ENCODE assay signal across 13 cellular contexts in the genomic region with DNA sequence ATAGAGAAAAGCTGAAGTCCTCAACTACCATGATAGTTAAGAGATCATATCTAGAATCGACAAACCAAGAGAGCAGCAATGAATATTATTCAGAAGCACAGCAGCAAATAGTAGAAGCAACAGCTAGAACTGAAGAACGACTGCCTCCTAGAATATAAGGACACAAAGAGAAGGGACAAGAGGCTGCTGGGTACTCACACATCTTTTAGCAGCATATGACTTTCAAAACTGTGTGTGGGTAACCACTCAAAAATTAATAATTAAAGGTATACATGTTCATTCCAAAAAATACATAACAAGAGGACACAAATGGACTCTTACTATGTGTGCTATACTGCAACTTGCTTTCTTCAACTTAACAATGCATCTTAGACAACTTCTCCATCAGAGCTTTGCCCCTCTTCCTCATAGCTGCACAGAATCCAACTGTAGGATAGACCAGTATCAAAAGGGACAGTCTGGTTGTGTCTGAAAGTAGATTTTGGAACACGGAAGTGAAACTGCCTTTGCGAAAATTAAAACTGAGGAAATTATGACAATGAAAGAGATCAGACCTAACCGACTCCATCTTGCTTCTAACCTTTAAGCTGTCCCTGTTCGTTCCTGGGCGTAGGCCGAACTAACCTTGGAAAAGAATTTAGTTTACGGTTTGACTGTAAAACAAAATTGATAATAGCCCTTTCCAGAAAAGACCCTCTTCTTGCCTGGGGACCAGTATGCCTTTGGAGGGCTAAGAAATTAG.
DNase-seq lines count a peak whose midpoint lies in the region; ATAC-seq lines count a peak whose summit lies in the region.
"Had no signal": no experiment of that assay in that cellular context is flagged by ENCODE, and none has a peak within 500 bp of the region (broad histone marks: within the 10 kb centered on the region; RNA-seq: fewer than 3 reads in every experiment).

No MANE protein-coding gene starts in this region.

- DNase-seq in activated naive CD4-positive, alpha-beta T cell treated with anti-CD3 and anti-CD28 coated beads, Interleukin-2, amount 50 U/mL, for 72 hours (ENCODE audit: low spot score in 2 of 2): no peak
- no peak for DNase-seq in T-helper 17 cell
- no peak for DNase-seq in stimulated activated naive B cell treated with anti-CD40 and anti-IgM and Interleukin-4, amounts not matched to agents 10 μg/mL and 1 μg/mL and 100 μg/mL, for 72 hours
- no peak for DNase-seq in stimulated activated CD8-positive, alpha-beta memory T cell treated with anti-CD3 and anti-CD28 coated beads, Interleukin-4, amount 100 ng/mL, for 48 hours
- no peak for DNase-seq in COR-L47 (lab: John Stamatoyannopoulos, UW)
- no peak for DNase-seq in NCI-H2081 (lab: John Stamatoyannopoulos, UW)
- DNase-seq: amniotic stem cell; cortex of kidney; midbrain; RPMI8226; stimulated activated CD4-positive, alpha-beta T cell treated with anti-CD3 and anti-CD28 coated beads, Interleukin-12 subunit alpha, Interleukin-12 subunit beta, amount 100 ng/mL, for 4 hours had no signal

- H3K27me3 Mint-ChIP-seq in activated naive CD4-positive, alpha-beta T cell treated with anti-CD3 and anti-CD28 coated beads, Interleukin-2, amount 50 U/mL, for 24 hours: no peaks in the 10 kb centered on the region
- H3K27me3 Mint-ChIP-seq in T-helper 17 cell: no peaks in the 10 kb centered on the region
- H3K27me3 Mint-ChIP-seq in stimulated activated naive B cell treated with anti-CD40 and anti-IgM and Interleukin-4, amounts not matched to agents 10 μg/mL and 1 μg/mL and 100 μg/mL, for 72 hours: no peaks in the 10 kb centered on the region

- H3K4me3 Mint-ChIP-seq in activated naive CD4-positive, alpha-beta T cell treated with anti-CD3 and anti-CD28 coated beads, Interleukin-2, amount 50 U/mL, for 24 hours: no peak overlapping the region
- H3K4me3 Mint-ChIP-seq in T-helper 17 cell: peak overlapping the region; percentile 83
- no peak overlapping the region for H3K4me3 Mint-ChIP-seq in stimulated activated naive B cell treated with anti-CD40 and anti-IgM and Interleukin-4, amounts not matched to agents 10 μg/mL and 1 μg/mL and 100 μg/mL, for 72 hours

- no peaks in the 10 kb centered on the region for H3K9me3 Mint-ChIP-seq in activated naive CD4-positive, alpha-beta T cell treated with anti-CD3 and anti-CD28 coated beads, Interleukin-2, amount 50 U/mL, for 24 hours
- no peaks in the 10 kb centered on the region for H3K9me3 Mint-ChIP-seq in activated naive CD4-positive, alpha-beta T cell treated with anti-CD3 and anti-CD28 coated beads, Interleukin-2, amount 50 U/mL, for 72 hours
- H3K9me3 Mint-ChIP-seq in stimulated activated naive B cell treated with anti-CD40 and anti-IgM and Interleukin-4, amounts not matched to agents 10 μg/mL and 1 μg/mL and 100 μg/mL, for 72 hours: no peaks in the 10 kb centered on the region

- peak overlapping the region; percentile 82 for H3K27ac Mint-ChIP-seq in activated naive CD4-positive, alpha-beta T cell treated with anti-CD3 and anti-CD28 coated beads, Interleukin-2, amount 50 U/mL, for 24 hours
- H3K27ac Mint-ChIP-seq in activated naive CD4-positive, alpha-beta T cell treated with anti-CD3 and anti-CD28 coated beads, Interleukin-2, amount 50 U/mL, for 72 hours: peak overlapping the region in 1 of 2 donors; percentile 14
- H3K27ac Mint-ChIP-seq in T-helper 17 cell: peak overlapping the region; percentile 87
- no peak overlapping the region for H3K27ac Mint-ChIP-seq in stimulated activated naive B cell treated with anti-CD40 and anti-IgM and Interleukin-4, amounts not matched to agents 10 μg/mL and 1 μg/mL and 100 μg/mL, for 72 hours

- H3K36me3 Mint-ChIP-seq in activated naive CD4-positive, alpha-beta T cell treated with anti-CD3 and anti-CD28 coated beads, Interleukin-2, amount 50 U/mL, for 24 hours: peaks cover 4% of the 10 kb centered on the region
- no peaks in the 10 kb centered on the region for H3K36me3 Mint-ChIP-seq in activated naive CD4-positive, alpha-beta T cell treated with anti-CD3 and anti-CD28 coated beads, Interleukin-2, amount 50 U/mL, for 72 hours
- no peaks in the 10 kb centered on the region for H3K36me3 Mint-ChIP-seq in T-helper 17 cell (ENCODE audit: low read depth)
- peaks cover 6 to 11% of the 10 kb centered on the region in 2 donors for H3K36me3 Mint-ChIP-seq in stimulated activated naive B cell treated with anti-CD40 and anti-IgM and Interleukin-4, amounts not matched to agents 10 μg/mL and 1 μg/mL and 100 μg/mL, for 72 hours

- H3K4me1 Mint-ChIP-seq in activated naive CD4-positive, alpha-beta T cell treated with anti-CD3 and anti-CD28 coated beads, Interleukin-2, amount 50 U/mL, for 24 hours: peaks cover 76% of the 10 kb centered on the region
- H3K4me1 Mint-ChIP-seq in T-helper 17 cell: peaks cover 40% of the 10 kb centered on the region
- peaks cover 13 to 50% of the 10 kb centered on the region in 2 donors for H3K4me1 Mint-ChIP-seq in stimulated activated naive B cell treated with anti-CD40 and anti-IgM and Interleukin-4, amounts not matched to agents 10 μg/mL and 1 μg/mL and 100 μg/mL, for 72 hours

- no peak for ATAC-seq in activated naive CD4-positive, alpha-beta T cell treated with anti-CD3 and anti-CD28 coated beads, Interleukin-2, amount 50 U/mL, for 72 hours
- ATAC-seq in HG03139 (IDR thresholded peaks at IDR 0.05; ENCODE audit: unreplicated experiment) (peak; percentile 58), T-helper 17 cell (no peak)
- ATAC-seq in stimulated activated naive B cell treated with anti-CD40 and anti-IgM and Interleukin-4, amounts not matched to agents 10 μg/mL and 1 μg/mL and 100 μg/mL, for 72 hours (replicated peaks): peak; percentile 17 to 21

- no peaks in the 10 kb centered on the region for H3K9me3 ChIP-seq in T-helper 17 cell (ENCODE audit: control insufficient read depth, low read length, poor library complexity, severe bottlenecking)

Comparison
In these comparisons a context has a peak if more than half of its experiments do, and no peak if none do; other contexts are left out.
1. ATAC-seq: peak in HG03139 (single experiment) and stimulated activated naive B cell treated with anti-CD40 and anti-IgM and Interleukin-4, amounts not matched to agents 10 μg/mL and 1 μg/mL and 100 μg/mL, for 72 hours (2 of 2); none in activated naive CD4-positive, alpha-beta T cell treated with anti-CD3 and anti-CD28 coated beads, Interleukin-2, amount 50 U/mL, for 72 hours (0 of 2) and T-helper 17 cell (single experiment).